ENCODE assay signal across 40 cellular contexts in genomic region chr5:116719087-116719486, GRCh38.
"Had no signal": no experiment of that assay in that cellular context is flagged by ENCODE, and none has a peak within 500 bp of the region (broad histone marks: within the 10 kb centered on the region; RNA-seq: fewer than 3 reads in every experiment).

No MANE protein-coding gene starts in this region.

- H3K4me1 ChIP-seq: adrenal gland, body of pancreas had no signal

- H3K4me1 Mint-ChIP-seq: activated B cell treated with CpG ODN at 0.5 μM for 24 hours; activated CD4-positive, alpha-beta T cell treated with anti-CD3 and anti-CD28 coated beads, Interleukin-2, amount 10 ng/mL, durations not matched to agents 24 days and 14 days; activated naive CD8-positive, alpha-beta T cell treated with anti-CD3 and anti-CD28 coated beads for 36 hours; activated T-helper 17 cell treated with anti-CD3 and anti-CD28 coated beads, Interleukin-2, amount 50 U/mL, for 72 hours; central memory CD8-positive, alpha-beta T cell had no signal

- H3K9me3 ChIP-seq: adrenal gland, body of pancreas had no signal

- DNase-seq: activated B cell treated with CpG ODN at 0.5 μM for 24 hours; activated CD4-positive, alpha-beta memory T cell treated with anti-CD3 and anti-CD28 coated beads for 36 hours; activated CD4-positive, alpha-beta T cell treated with anti-CD3 and anti-CD28 coated beads for 4 hours; activated CD4-positive, alpha-beta T cell treated with anti-CD3 and anti-CD28 coated beads, Interleukin-2, amount 10 ng/mL, durations not matched to agents 24 days and 14 days; activated CD4-positive, alpha-beta T cell treated with anti-CD3 and anti-CD28 coated beads, Interleukin-2, amount 50 U/mL, for 1 hour; activated CD4-positive, alpha-beta T cell treated with anti-CD3 and anti-CD28 coated beads, Interleukin-2, amount 50 U/mL, for 4 hours; activated CD4-positive, CD25-positive, alpha-beta regulatory T cell treated with anti-CD3 and anti-CD28 coated beads, Interleukin-2, amount 50 U/mL, for 72 hours; activated CD8-positive, alpha-beta memory T cell treated with anti-CD3 and anti-CD28 coated beads, Interleukin-2, amount 50 U/mL, for 4 hours; activated CD8-positive, alpha-beta T cell treated with anti-CD3 and anti-CD28 coated beads for 36 hours; activated effector memory CD4-positive, alpha-beta T cell treated with anti-CD3 and anti-CD28 coated beads, Interleukin-2, amount 50 U/mL, for 16 hours; activated gamma-delta T cell treated with Interleukin-2 at 50 U/mL for 16 hours; activated naive CD4-positive, alpha-beta T cell; activated naive CD4-positive, alpha-beta T cell treated with anti-CD3 and anti-CD28 coated beads for 36 hours; activated naive CD4-positive, alpha-beta T cell treated with anti-CD3 and anti-CD28 coated beads, Interleukin-2, amount 50 U/mL, for 16 hours; activated naive CD8-positive, alpha-beta T cell treated with anti-CD3 and anti-CD28 coated beads for 36 hours; activated T-cell treated with anti-CD3 and anti-CD28 coated beads for 4 hours; activated T-cell treated with anti-CD3 and anti-CD28 coated beads, Interleukin-2, amount 50 U/mL, for 1 hour; activated T-cell treated with anti-CD3 and anti-CD28 coated beads, Interleukin-2, amount 50 U/mL, for 4 hours; activated T-cell treated with anti-CD3 and anti-CD28 coated beads, Interleukin-2, amount 50 U/mL, for 72 hours; adrenal gland; amniotic stem cell; aorta; body of pancreas; brain microvascular endothelial cell; caudate nucleus; cerebellar nuclear complex; T-helper 1 cell; T-helper 2 cell; T-helper 9 cell had no signal

- H3K27ac ChIP-seq: adrenal gland, body of pancreas, brain microvascular endothelial cell, cardiac muscle cell, VCaP had no signal

- H3K4me3 ChIP-seq: adrenal gland, body of pancreas, cardiac muscle cell had no signal

- ATAC-seq: activated CD8-positive, alpha-beta T cell treated with anti-CD3 and anti-CD28 coated beads for 36 hours; activated naive CD4-positive, alpha-beta T cell treated with anti-CD3 and anti-CD28 coated beads, Interleukin-2, amount 50 U/mL, for 72 hours; activated T-cell treated with anti-CD3 and anti-CD28 coated beads, Interleukin-2, amount 50 U/mL, for 4 hours; activated T-cell treated with anti-CD3 and anti-CD28 coated beads, Interleukin-2, amount 50 U/mL, for 72 hours; activated T-helper 17 cell treated with anti-CD3 and anti-CD28 coated beads, Interleukin-2, amount 50 U/mL, for 72 hours; body of pancreas had no signal

- H3K9me3 Mint-ChIP-seq: activated B cell treated with CpG ODN at 0.5 μM for 24 hours; activated CD4-positive, alpha-beta memory T cell treated with anti-CD3 and anti-CD28 coated beads for 36 hours; activated CD4-positive, alpha-beta T cell treated with anti-CD3 and anti-CD28 coated beads, Interleukin-2, amount 10 ng/mL, durations not matched to agents 24 days and 14 days; activated CD8-positive, alpha-beta T cell treated with anti-CD3 and anti-CD28 coated beads for 36 hours; activated naive CD4-positive, alpha-beta T cell treated with anti-CD3 and anti-CD28 coated beads for 36 hours; activated naive CD4-positive, alpha-beta T cell treated with anti-CD3 and anti-CD28 coated beads, Interleukin-2, amount 50 U/mL, for 72 hours; activated naive CD8-positive, alpha-beta T cell treated with anti-CD3 and anti-CD28 coated beads for 36 hours; activated T-cell treated with anti-CD3 and anti-CD28 coated beads, Interleukin-2, amount 50 U/mL, for 72 hours; activated T-helper 1 cell treated with anti-CD3 and anti-CD28 coated beads, Interleukin-12 subunit alpha, Interleukin-12 subunit beta, Interleukin-2, Interleukin-4 antibody, amounts not matched to agents 30 ng/mL and 10 ng/mL and 1 ng/mL, durations not matched to agents 14 hours and 24 hours and 36 hours; central memory CD8-positive, alpha-beta T cell; T-helper 1 cell treated with Interleukin-12 subunit alpha and Interleukin-12 subunit beta and Interleukin-4 antibody, amounts not matched to agents 30 μg/mL and 1 μg/mL, for 36 hours; T-helper 2 cell treated with Interferon-gamma antibody and Interleukin-4, amounts not matched to agents 5 μg/mL and 100 μg/mL, for 36 hours had no signal

- FAIRE-seq: astrocyte, bronchial epithelial cell, TTC549 had no signal

- H3K4me3 Mint-ChIP-seq: activated B cell treated with CpG ODN at 0.5 μM for 24 hours; activated CD4-positive, alpha-beta memory T cell treated with anti-CD3 and anti-CD28 coated beads for 36 hours; activated CD4-positive, alpha-beta T cell treated with anti-CD3 and anti-CD28 coated beads, Interleukin-2, amount 10 ng/mL, durations not matched to agents 24 days and 14 days; activated CD8-positive, alpha-beta T cell treated with anti-CD3 and anti-CD28 coated beads for 36 hours; activated naive CD4-positive, alpha-beta T cell treated with anti-CD3 and anti-CD28 coated beads for 36 hours; activated naive CD8-positive, alpha-beta T cell treated with anti-CD3 and anti-CD28 coated beads for 36 hours; activated T-cell treated with anti-CD3 and anti-CD28 coated beads, Interleukin-2, amount 50 U/mL, for 4 hours; activated T-cell treated with anti-CD3 and anti-CD28 coated beads, Interleukin-2, amount 50 U/mL, for 72 hours; activated T-helper 1 cell treated with anti-CD3 and anti-CD28 coated beads, Interleukin-12 subunit alpha, Interleukin-12 subunit beta, Interleukin-2, Interleukin-4 antibody, amounts not matched to agents 30 ng/mL and 10 ng/mL and 1 ng/mL, durations not matched to agents 14 hours and 24 hours and 36 hours; activated T-helper 17 cell treated with anti-CD3 and anti-CD28 coated beads, Interleukin-2, amount 50 U/mL, for 72 hours; central memory CD8-positive, alpha-beta T cell; T-helper 1 cell treated with Interleukin-12 subunit alpha and Interleukin-12 subunit beta and Interleukin-4 antibody, amounts not matched to agents 30 μg/mL and 1 μg/mL, for 36 hours; T-helper 2 cell treated with Interferon-gamma antibody and Interleukin-4, amounts not matched to agents 5 μg/mL and 100 μg/mL, for 36 hours had no signal

- H3K36me3 Mint-ChIP-seq: activated CD4-positive, alpha-beta memory T cell treated with anti-CD3 and anti-CD28 coated beads for 36 hours; activated naive CD4-positive, alpha-beta T cell treated with anti-CD3 and anti-CD28 coated beads, Interleukin-2, amount 50 U/mL, for 72 hours; activated naive CD8-positive, alpha-beta T cell treated with anti-CD3 and anti-CD28 coated beads for 36 hours had no signal

- H3K27ac Mint-ChIP-seq: activated B cell treated with CpG ODN at 0.5 μM for 24 hours; activated CD4-positive, alpha-beta memory T cell treated with anti-CD3 and anti-CD28 coated beads for 36 hours; activated CD4-positive, alpha-beta T cell treated with anti-CD3 and anti-CD28 coated beads, Interleukin-2, amount 10 ng/mL, durations not matched to agents 24 days and 14 days; activated CD8-positive, alpha-beta T cell treated with anti-CD3 and anti-CD28 coated beads for 36 hours; activated naive CD4-positive, alpha-beta T cell treated with anti-CD3 and anti-CD28 coated beads for 36 hours; activated naive CD4-positive, alpha-beta T cell treated with anti-CD3 and anti-CD28 coated beads, Interleukin-2, amount 50 U/mL, for 72 hours; activated naive CD8-positive, alpha-beta T cell treated with anti-CD3 and anti-CD28 coated beads for 36 hours; activated T-cell treated with anti-CD3 and anti-CD28 coated beads, Interleukin-2, amount 50 U/mL, for 72 hours; activated T-helper 1 cell treated with anti-CD3 and anti-CD28 coated beads, Interleukin-12 subunit alpha, Interleukin-12 subunit beta, Interleukin-2, Interleukin-4 antibody, amounts not matched to agents 30 ng/mL and 10 ng/mL and 1 ng/mL, durations not matched to agents 14 hours and 24 hours and 36 hours; activated T-helper 17 cell treated with anti-CD3 and anti-CD28 coated beads, Interleukin-2, amount 50 U/mL, for 72 hours; T-helper 1 cell treated with Interleukin-12 subunit alpha and Interleukin-12 subunit beta and Interleukin-4 antibody, amounts not matched to agents 30 μg/mL and 1 μg/mL, for 36 hours; T-helper 2 cell treated with Interferon-gamma antibody and Interleukin-4, amounts not matched to agents 5 μg/mL and 100 μg/mL, for 36 hours had no signal

- H3K27me3 ChIP-seq: adrenal gland, body of pancreas, brain microvascular endothelial cell, cardiac muscle cell had no signal

- H3K36me3 ChIP-seq: adrenal gland, brain microvascular endothelial cell, cardiac muscle cell had no signal
